Comparison of ENCODE assay signal across 27 cellular contexts in the genomic region with DNA sequence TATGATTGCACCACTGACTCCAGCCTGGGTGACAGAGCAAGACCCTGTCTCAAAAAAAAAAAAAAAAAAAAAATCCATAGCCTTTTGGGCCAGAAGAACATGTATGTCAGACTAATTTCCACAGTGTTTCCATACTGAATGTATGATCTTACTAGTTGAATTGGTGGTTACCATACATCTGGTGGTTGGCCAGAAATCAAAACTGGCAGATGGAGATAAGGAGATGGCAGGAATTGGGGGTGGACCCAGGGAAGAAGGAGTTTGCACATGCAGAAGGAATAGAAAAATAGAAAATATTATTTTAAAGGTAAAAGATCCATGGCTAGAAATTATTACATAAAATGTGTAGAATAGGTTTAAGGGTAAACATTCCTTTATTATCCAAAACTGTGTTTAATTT. TPM values are rescaled to one million over a fixed set of nuclear protein-coding genes. Genes with fewer than 3 reads are reported as not detected.
"Had no signal": no experiment of that assay in that cellular context is flagged by ENCODE, and none has a peak within 500 bp of the region (broad histone marks: within the 10 kb centered on the region; RNA-seq: fewer than 3 reads in every experiment).

No MANE protein-coding gene starts in this region.

- H3K4me3 ChIP-seq: gastroesophageal sphincter, heart left ventricle, hepatocyte, lung, ovary, psoas muscle, sigmoid colon, thoracic aorta, tibial nerve, upper lobe of left lung had no signal

- H3K27me3 ChIP-seq: gastroesophageal sphincter, ovary, sigmoid colon, tibial nerve, upper lobe of left lung had no signal

- H3K4me1 ChIP-seq: foreskin keratinocyte had no signal

- DNase-seq: effector CD8-positive, alpha-beta T cell; heart left ventricle; kidney; natural killer cell; occipital lobe; ovary; posterior cingulate gyrus; psoas muscle; right cardiac atrium; sigmoid colon; stimulated activated CD4-positive, alpha-beta T cell treated with anti-CD3 and anti-CD28 coated beads, Interleukin-4, amount 100 ng/mL, for 4 hours; stimulated activated naive CD8-positive, alpha-beta T cell treated with anti-CD3 and anti-CD28 coated beads, Interleukin-15, Interleukin-2, amounts not matched to agents 100 U/mL and 50 U/mL, for 24 hours; substantia nigra; upper lobe of left lung had no signal

- H3K27ac ChIP-seq: epithelial cell of prostate, foreskin keratinocyte, gastroesophageal sphincter, heart left ventricle, hepatocyte, ovary, psoas muscle, sigmoid colon, thoracic aorta, tibial nerve, upper lobe of left lung had no signal

- ATAC-seq: gastroesophageal sphincter; heart left ventricle; left lobe of liver; natural killer cell; psoas muscle; right cardiac atrium; stimulated activated memory B cell treated with anti-CD40 and anti-IgM and Interleukin-4, amounts not matched to agents 10 μg/mL and 1 μg/mL and 100 μg/mL, for 72 hours; stimulated activated naive CD8-positive, alpha-beta T cell treated with anti-CD3 and anti-CD28 coated beads, Interleukin-15, Interleukin-2, amounts not matched to agents 100 U/mL and 50 U/mL, for 24 hours had no signal

- H3K36me3 ChIP-seq: gastroesophageal sphincter, heart left ventricle, ovary, sigmoid colon, thoracic aorta, tibial nerve, upper lobe of left lung had no signal

- H3K9me3 ChIP-seq: gastroesophageal sphincter, heart left ventricle, ovary, psoas muscle, sigmoid colon, thoracic aorta, tibial nerve, upper lobe of left lung had no signal

RNA-seq across cellular contexts. Expression of a gene that starts 3.7 kb away (rescaled TPM):
- total RNA-seq: esophagus mucosa, fibroblast of lung, lung, mononuclear cell, natural killer cell, psoas muscle, right cardiac atrium, skeletal muscle tissue, thoracic aorta, upper lobe of left lung had no signal
